ENCODE assay signal across 20 cellular contexts in the genomic region with DNA sequence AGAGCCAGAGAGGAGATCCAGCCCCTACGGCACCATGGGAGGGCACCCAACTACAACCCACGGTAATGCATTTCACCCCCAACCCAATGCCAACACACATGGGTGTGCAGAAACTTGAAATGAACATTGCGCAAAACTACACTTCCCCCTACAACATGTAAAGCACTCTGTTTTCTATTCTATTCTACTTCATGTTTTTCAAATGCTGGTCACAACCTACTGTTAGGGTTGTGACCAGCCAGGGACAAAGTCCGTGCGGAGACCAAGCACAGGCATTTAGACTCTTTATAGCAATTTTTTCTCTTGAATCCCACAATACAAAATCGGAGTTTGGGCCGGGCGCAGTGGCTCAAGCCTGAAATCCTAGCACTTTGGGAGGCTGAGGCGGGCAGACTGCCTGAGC.
A peak's percentile ranks its signal among the peaks of the same experiment; 100 is the strongest.
DNase-seq lines count a peak whose midpoint lies in the region; ATAC-seq, FAIRE-seq and TF ChIP-seq lines count a peak whose summit lies in the region.
"Had no signal": no experiment of that assay in that cellular context is flagged by ENCODE, and none has a peak within 500 bp of the region (broad histone marks: within the 10 kb centered on the region; RNA-seq: fewer than 3 reads in every experiment).

No MANE protein-coding gene starts in this region.

- no peak overlapping the region for H2AFZ ChIP-seq in OCI-LY7 (ENCODE audit: low read length)
- H2AFZ ChIP-seq: hepatocyte, neural progenitor cell had no signal

- intact Hi-C loops in lower lobe of right lung (cut with DNase I) (no loop called here), OCI-LY7 (cut with micrococcal nuclease; ENCODE audit: unreplicated experiment) (no loop called here)

- TF ChIP-seq CTCF in A549 (IDR thresholded peaks at IDR 0.05) = no peak
- no peak for TF ChIP-seq CTCF in lower lobe of right lung (IDR thresholded peaks at IDR 0.05)
- no peak for TF ChIP-seq CTCF in OCI-LY7 (conservative IDR thresholded peaks at IDR 0.05; ENCODE audit: low read length)

- 95% methylated on average over 9 of the region's 9 CpGs for WGBS in A549 (ENCODE audit: missing lambda C conversion rate)

- H3K27ac ChIP-seq in A549 = peak overlapping the region; percentile 68 to 79
- H3K27ac ChIP-seq in lower lobe of right lung = no peak overlapping the region
- no peak overlapping the region for H3K27ac ChIP-seq in OCI-LY7 (ENCODE audit: low read depth, low read length, poor library complexity, severe bottlenecking)
- H3K27ac ChIP-seq: hepatocyte, neural progenitor cell, thyroid gland had no signal

- H3K4me3 ChIP-seq in A549 (no peak overlapping the region), lower lobe of right lung (no peak overlapping the region), OCI-LY7 (ENCODE audit: low read depth, low read length, poor library complexity, severe bottlenecking) (no peak overlapping the region)
- H3K4me3 ChIP-seq: hepatocyte, neural progenitor cell, thyroid gland had no signal

- H3K36me3 ChIP-seq in lower lobe of right lung = no peaks in the 10 kb centered on the region
- H3K36me3 ChIP-seq in OCI-LY7 (ENCODE audit: insufficient read depth, low read length) = no peaks in the 10 kb centered on the region
- H3K36me3 ChIP-seq: neural progenitor cell, thyroid gland had no signal

- H3K4me2 ChIP-seq in A549 (no peak overlapping the region), OCI-LY7 (ENCODE audit: low read length) (no peak overlapping the region)
- H3K4me2 ChIP-seq: hepatocyte, neural progenitor cell had no signal

- no peak for DNase-seq in A549 (ENCODE audit: low read depth in 1 of 2, low spot score in 1 of 2)
- DNase-seq in KG1 (lab: John Stamatoyannopoulos, UW) = peak; percentile 12
- DNase-seq in SKM-1 treated with dmso at 0.1 percent for 144 hours (lab: John Stamatoyannopoulos, UW; ENCODE audit: unreplicated experiment) = peak; percentile 78
- DNase-seq in lower lobe of right lung = peak; percentile 31
- DNase-seq in occipital lobe (lab: John Stamatoyannopoulos, UW) = no peak
- DNase-seq in OCI-LY7 (ENCODE audit: low spot score) = no peak
- DNase-seq in COLO668 (lab: John Stamatoyannopoulos, UW; ENCODE audit: unreplicated experiment) = no peak
- DNase-seq: ACHN; activated CD4-positive, alpha-beta T cell treated with anti-CD3 and anti-CD28 coated beads, Interleukin-2, amount 10 ng/mL, durations not matched to agents 7 days and 5 days; activated naive CD4-positive, alpha-beta T cell treated with anti-CD3 and anti-CD28 coated beads, Interleukin-2, amount 50 U/mL, for 16 hours; NCI-H1105; NCI-H526 treated with DMSO at 0.1 percent for 48 hours; stimulated activated naive B cell treated with anti-CD40 and anti-IgM and Interleukin-4, amounts not matched to agents 10 μg/mL and 1 μg/mL and 100 μg/mL, for 72 hours; thyroid gland had no signal

- no peaks in the 10 kb centered on the region for H3K27me3 ChIP-seq in lower lobe of right lung (ENCODE audit: low read depth)
- H3K27me3 ChIP-seq: hepatocyte, neural progenitor cell, thyroid gland had no signal

- POLR2A ChIA-PET in A549 (lab: Yijun Ruan, JAX) (no interaction called here), OCI-LY7 (lab: Charles Lee) (interaction anchor here (0.9 kb wide), 1 partner anchor 77 kb away, joined by 5 read pairs; no protein-coding TSS in a partner anchor)

- no peak for ATAC-seq in A549
- peak; percentile 46 to 57 for ATAC-seq in lower lobe of right lung
- ATAC-seq in GM18511 (IDR thresholded peaks at IDR 0.05; ENCODE audit: unreplicated experiment) = no peak
- ATAC-seq: SK-N-SH treated with all-trans-retinoic acid at 6 μM for 48 hours; stimulated activated naive B cell treated with anti-CD40 and anti-IgM and Interleukin-4, amounts not matched to agents 10 μg/mL and 1 μg/mL and 100 μg/mL, for 72 hours had no signal

- TF ChIP-seq POLR2A in A549 (IDR thresholded peaks at IDR 0.05; ENCODE audit: low read length) = no peak

- TF ChIP-seq EP300 in A549 (IDR thresholded peaks at IDR 0.05) = no peak

- CTCF ChIA-PET in A549 (lab: Yijun Ruan, JAX) = interaction anchor here (0.8 to 1.3 kb wide), 3 partner anchors 38 to 107 kb away, joined by 3 read pairs; no protein-coding TSS in a partner anchor
- CTCF ChIA-PET in OCI-LY7 (lab: Charles Lee; ENCODE audit: unreplicated experiment) = no interaction called here

- no peak for FAIRE-seq in A549 (lab: Jason Lieb, UNC)
- FAIRE-seq: colon, TTC549 had no signal

- H3K4me1 ChIP-seq in A549 (peaks cover 65% of the 10 kb centered on the region), lower lobe of right lung (peaks cover 12% of the 10 kb centered on the region), OCI-LY7 (ENCODE audit: insufficient read depth, low read length, poor library complexity, severe bottlenecking) (peaks cover 5% of the 10 kb centered on the region)

- no peaks in the 10 kb centered on the region for H3K79me2 ChIP-seq in OCI-LY7 (ENCODE audit: insufficient read depth, low read depth, low read length)
- H3K79me2 ChIP-seq: hepatocyte had no signal

- H4K20me1 ChIP-seq in OCI-LY7 (ENCODE audit: insufficient read depth, low read length) = no peaks in the 10 kb centered on the region

- BruUV-seq in OCI-LY7 (replicated peaks; lab: Mats Ljungman, UMichigan) = no TSS peak

- no peaks in the 10 kb centered on the region for H3K9me2 ChIP-seq in OCI-LY7 (ENCODE audit: insufficient read depth, low read length)

- TF ChIP-seq RAD21 in A549 (conservative IDR thresholded peaks at IDR 0.05 in 1 of 2, IDR thresholded peaks at IDR 0.05 in 1 of 2) = no peak

- H3K9me3 ChIP-seq in A549 = no peaks in the 10 kb centered on the region
- H3K9me3 ChIP-seq in lower lobe of right lung = no peaks in the 10 kb centered on the region
- no peaks in the 10 kb centered on the region for H3K9me3 ChIP-seq in OCI-LY7 (ENCODE audit: low read length)
- H3K9me3 ChIP-seq: thyroid gland had no signal

TF ChIP-seq in A549, 52 proteins besides CTCF, POLR2A, EP300 and RAD21:
- TF ChIP-seq RFX5 (IDR thresholded peaks at IDR 0.05) (no peak), MAZ (IDR thresholded peaks at IDR 0.05; ENCODE audit: borderline replicate concordance, low read depth, low read length) (no peak), FOXS1 (CRISPR knock-in tag; IDR thresholded peaks at IDR 0.05) (no peak), CHD2 (IDR thresholded peaks at IDR 0.05; ENCODE audit: low read length, partially characterized antibody) (no peak), CEBPB (IDR thresholded peaks at IDR 0.05) (no peak), ZFP36 (IDR thresholded peaks at IDR 0.05; ENCODE audit: borderline replicate concordance, partially characterized antibody) (no peak), RNF2 (IDR thresholded peaks at IDR 0.05; ENCODE audit: borderline replicate concordance, low read depth) (no peak), HOXA7 (CRISPR knock-in tag; IDR thresholded peaks at IDR 0.05) (no peak), NPAS2 (CRISPR knock-in tag; IDR thresholded peaks at IDR 0.05; ENCODE audit: borderline replicate concordance) (no peak), KDM5A (IDR thresholded peaks at IDR 0.05) (no peak), NFE2L2 (conservative IDR thresholded peaks at IDR 0.05; ENCODE audit: low read length) (no peak), FOSB (CRISPR knock-in tag; IDR thresholded peaks at IDR 0.05) (no peak), ZNF302 (CRISPR knock-in tag; IDR thresholded peaks at IDR 0.05) (no peak), TP53 (CRISPR knock-in tag; IDR thresholded peaks at IDR 0.05) (no peak), HDAC2 (IDR thresholded peaks at IDR 0.05) (no peak)
- TF ChIP-seq, protein P1, sequence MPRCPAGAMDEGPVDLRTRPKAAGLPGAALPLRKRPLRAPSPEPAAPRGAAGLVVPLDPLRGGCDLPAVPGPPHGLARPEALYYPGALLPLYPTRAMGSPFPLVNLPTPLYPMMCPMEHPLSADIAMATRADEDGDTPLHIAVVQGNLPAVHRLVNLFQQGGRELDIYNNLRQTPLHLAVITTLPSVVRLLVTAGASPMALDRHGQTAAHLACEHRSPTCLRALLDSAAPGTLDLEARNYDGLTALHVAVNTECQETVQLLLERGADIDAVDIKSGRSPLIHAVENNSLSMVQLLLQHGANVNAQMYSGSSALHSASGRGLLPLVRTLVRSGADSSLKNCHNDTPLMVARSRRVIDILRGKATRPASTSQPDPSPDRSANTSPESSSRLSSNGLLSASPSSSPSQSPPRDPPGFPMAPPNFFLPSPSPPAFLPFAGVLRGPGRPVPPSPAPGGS (IDR thresholded peaks at IDR 0.05) = no peak
- TF ChIP-seq, protein P2, sequence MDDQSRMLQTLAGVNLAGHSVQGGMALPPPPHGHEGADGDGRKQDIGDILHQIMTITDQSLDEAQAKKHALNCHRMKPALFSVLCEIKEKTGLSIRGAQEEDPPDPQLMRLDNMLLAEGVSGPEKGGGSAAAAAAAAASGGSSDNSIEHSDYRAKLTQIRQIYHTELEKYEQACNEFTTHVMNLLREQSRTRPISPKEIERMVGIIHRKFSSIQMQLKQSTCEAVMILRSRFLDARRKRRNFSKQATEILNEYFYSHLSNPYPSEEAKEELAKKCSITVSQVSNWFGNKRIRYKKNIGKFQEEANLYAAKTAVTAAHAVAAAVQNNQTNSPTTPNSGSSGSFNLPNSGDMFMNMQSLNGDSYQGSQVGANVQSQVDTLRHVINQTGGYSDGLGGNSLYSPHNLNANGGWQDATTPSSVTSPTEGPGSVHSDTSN (IDR thresholded peaks at IDR 0.05) = no peak
- TF ChIP-seq, protein P3, sequence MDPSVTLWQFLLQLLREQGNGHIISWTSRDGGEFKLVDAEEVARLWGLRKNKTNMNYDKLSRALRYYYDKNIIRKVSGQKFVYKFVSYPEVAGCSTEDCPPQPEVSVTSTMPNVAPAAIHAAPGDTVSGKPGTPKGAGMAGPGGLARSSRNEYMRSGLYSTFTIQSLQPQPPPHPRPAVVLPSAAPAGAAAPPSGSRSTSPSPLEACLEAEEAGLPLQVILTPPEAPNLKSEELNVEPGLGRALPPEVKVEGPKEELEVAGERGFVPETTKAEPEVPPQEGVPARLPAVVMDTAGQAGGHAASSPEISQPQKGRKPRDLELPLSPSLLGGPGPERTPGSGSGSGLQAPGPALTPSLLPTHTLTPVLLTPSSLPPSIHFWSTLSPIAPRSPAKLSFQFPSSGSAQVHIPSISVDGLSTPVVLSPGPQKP (IDR thresholded peaks at IDR 0.05; ENCODE audit: low read depth, low read length) = no peak
- TF ChIP-seq, protein P4, sequence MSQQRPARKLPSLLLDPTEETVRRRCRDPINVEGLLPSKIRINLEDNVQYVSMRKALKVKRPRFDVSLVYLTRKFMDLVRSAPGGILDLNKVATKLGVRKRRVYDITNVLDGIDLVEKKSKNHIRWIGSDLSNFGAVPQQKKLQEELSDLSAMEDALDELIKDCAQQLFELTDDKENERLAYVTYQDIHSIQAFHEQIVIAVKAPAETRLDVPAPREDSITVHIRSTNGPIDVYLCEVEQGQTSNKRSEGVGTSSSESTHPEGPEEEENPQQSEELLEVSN (IDR thresholded peaks at IDR 0.05; ENCODE audit: borderline replicate concordance, low read depth) = no peak

Comparison
In these comparisons a context has a peak if more than half of its experiments do, and no peak if none do; other contexts are left out.
1. ATAC-seq: peak in lower lobe of right lung (2 of 2); none in A549 (0 of 2) and GM18511 (single experiment).
2. DNase-seq: peak in KG1 (single experiment), SKM-1 treated with dmso at 0.1 percent for 144 hours (single experiment) and lower lobe of right lung (single experiment); none in A549 (0 of 2), occipital lobe (single experiment), OCI-LY7 (single experiment) and COLO668 (single experiment).
3. H3K27ac ChIP-seq: peak in A549 (2 of 2); none in lower lobe of right lung (single experiment) and OCI-LY7 (single experiment).